13 cellular contexts compared by ENCODE assay signal in genomic region chr2:40096360-40096759, GRCh38.
DNase-seq lines count a peak whose midpoint lies in the region; ATAC-seq and TF ChIP-seq lines count a peak whose summit lies in the region.
"Had no signal": no experiment of that assay in that cellular context is flagged by ENCODE, and none has a peak within 500 bp of the region (broad histone marks: within the 10 kb centered on the region; RNA-seq: fewer than 3 reads in every experiment).

No MANE protein-coding gene starts in this region.

- no peak overlapping the region for H3K4me3 ChIP-seq in HAP-1

- no peaks in the 10 kb centered on the region for H3K27me3 ChIP-seq in HAP-1 (ENCODE audit: low read depth)

- H3K9me3 ChIP-seq in HAP-1, result no peaks in the 10 kb centered on the region

- no peaks in the 10 kb centered on the region for H3K36me3 Mint-ChIP-seq in progenitor cell of endocrine pancreas (ENCODE audit: insufficient read depth)
- H3K36me3 Mint-ChIP-seq: type B pancreatic cell had no signal

- peaks cover 13% of the 10 kb centered on the region for H3K4me1 ChIP-seq in HAP-1

- H3K27ac Mint-ChIP-seq in progenitor cell of endocrine pancreas, result peak overlapping the region; percentile 35
- H3K27ac Mint-ChIP-seq: type B pancreatic cell had no signal

- peaks cover 23% of the 10 kb centered on the region for H3K4me1 Mint-ChIP-seq in progenitor cell of endocrine pancreas (ENCODE audit: low read depth)

- no peak for ATAC-seq in HG03520 (IDR thresholded peaks at IDR 0.05; ENCODE audit: unreplicated experiment)
- ATAC-seq: activated T-cell treated with anti-CD3 and anti-CD28 coated beads, Interleukin-2, amount 50 U/mL, for 4 hours had no signal

- no peak overlapping the region for H3K4me3 Mint-ChIP-seq in progenitor cell of endocrine pancreas (ENCODE audit: low read depth)
- H3K4me3 Mint-ChIP-seq: activated T-cell treated with anti-CD3 and anti-CD28 coated beads, Interleukin-2, amount 50 U/mL, for 4 hours; neural crest cell; type B pancreatic cell had no signal

- no peaks in the 10 kb centered on the region for H3K9me3 Mint-ChIP-seq in progenitor cell of endocrine pancreas (ENCODE audit: low read depth)
- H3K9me3 Mint-ChIP-seq: activated T-cell treated with anti-CD3 and anti-CD28 coated beads, Interleukin-2, amount 50 U/mL, for 4 hours; neural crest cell; type B pancreatic cell had no signal

- peak; percentile 34 for DNase-seq in NCI-H510A treated with DMSO at 0.1 percent for 48 hours (lab: John Stamatoyannopoulos, UW)
- no peak for DNase-seq in NCI-H510A (lab: John Stamatoyannopoulos, UW)
- DNase-seq in NCI-H2029 treated with DMSO at 0.1 percent for 48 hours (lab: John Stamatoyannopoulos, UW), result peak; percentile 37
- no peak for DNase-seq in epithelial cell of prostate (ENCODE audit: low read depth, low spot score)
- no peak for DNase-seq in progenitor cell of endocrine pancreas (ENCODE audit: low spot score, unreplicated experiment)
- DNase-seq in GM10266 (ENCODE audit: extremely low spot score), result no peak
- no peak for DNase-seq in HAP-1 (ENCODE audit: low spot score in 2 of 2)
- DNase-seq: activated T-cell treated with anti-CD3 and anti-CD28 coated beads, Interleukin-2, amount 50 U/mL, for 4 hours; glutamatergic neuron; NCI-H82 had no signal

- no peaks in the 10 kb centered on the region for H3K36me3 ChIP-seq in HAP-1 (replicated peaks)

- no peaks in the 10 kb centered on the region for H3K27me3 Mint-ChIP-seq in progenitor cell of endocrine pancreas
- H3K27me3 Mint-ChIP-seq: type B pancreatic cell had no signal

- in situ Hi-C loops in HAP-1 (cut with MboI; ENCODE audit: low sequenced_read_pairs), result no loop called here

- H3K27ac ChIP-seq in epithelial cell of prostate, result peak overlapping the region; percentile 86

- TF ChIP-seq CTCF in progenitor cell of endocrine pancreas (IDR thresholded peaks at IDR 0.05; ENCODE audit: unreplicated experiment), result no peak
- no peak for TF ChIP-seq CTCF in GM10266 (IDR thresholded peaks at IDR 0.05; ENCODE audit: control insufficient read depth, insufficient read depth, low read depth, missing control alignments)

Comparison
In these comparisons a context has a peak if more than half of its experiments do, and no peak if none do; other contexts are left out.
1. DNase-seq: peak in NCI-H510A treated with DMSO at 0.1 percent for 48 hours (single experiment) and NCI-H2029 treated with DMSO at 0.1 percent for 48 hours (single experiment); none in NCI-H510A (single experiment), epithelial cell of prostate (single experiment), progenitor cell of endocrine pancreas (single experiment), GM10266 (single experiment) and HAP-1 (0 of 2).